ENCODE assay signal across 28 cellular contexts in the genomic region with DNA sequence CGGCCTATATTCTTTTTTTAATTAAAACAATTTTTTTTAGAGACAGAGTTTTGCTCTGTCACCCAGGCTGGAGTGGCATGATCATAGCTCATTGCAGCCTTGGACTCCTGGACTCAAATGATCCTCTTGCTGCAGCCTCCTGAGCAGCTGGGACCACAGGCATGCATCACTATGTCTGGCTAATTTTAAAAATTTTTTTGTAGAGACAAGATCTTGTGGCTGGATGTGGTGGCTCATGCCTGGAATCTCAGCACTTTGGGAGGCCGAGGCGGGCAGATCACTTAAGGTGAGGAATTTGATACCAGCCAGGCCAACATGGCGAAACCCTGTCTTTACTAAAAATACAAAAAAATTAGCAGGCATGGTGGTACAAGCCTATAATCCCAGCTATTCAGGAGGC.
"Had no signal": no experiment of that assay in that cellular context is flagged by ENCODE, and none has a peak within 500 bp of the region (broad histone marks: within the 10 kb centered on the region; RNA-seq: fewer than 3 reads in every experiment).

No MANE protein-coding gene starts in this region.

- DNase-seq: activated CD4-positive, alpha-beta memory T cell treated with anti-CD3 and anti-CD28 coated beads for 36 hours; activated CD4-positive, alpha-beta T cell treated with anti-CD3 and anti-CD28 coated beads for 36 hours; activated CD4-positive, alpha-beta T cell treated with anti-CD3 and anti-CD28 coated beads, Interleukin-2, amount 10 ng/mL, durations not matched to agents 24 days and 14 days; activated CD4-positive, CD25-positive, alpha-beta regulatory T cell; activated CD4-positive, CD25-positive, alpha-beta regulatory T cell treated with anti-CD3 and anti-CD28 coated beads, Interleukin-2, amount 50 U/mL, for 72 hours; activated CD8-positive, alpha-beta memory T cell treated with anti-CD3 and anti-CD28 coated beads, Interleukin-2, amount 10 ng/mL, durations not matched to agents 7 days and 5 days; activated CD8-positive, alpha-beta memory T cell treated with anti-CD3 and anti-CD28 coated beads, Interleukin-2, amount 50 U/mL, for 4 hours; activated CD8-positive, alpha-beta T cell treated with anti-CD3 and anti-CD28 coated beads, Interleukin-2, amount 10 ng/mL, durations not matched to agents 7 days and 5 days; activated effector memory CD4-positive, alpha-beta T cell treated with anti-CD3 and anti-CD28 coated beads, Interleukin-2, amount 50 U/mL, for 16 hours; activated naive CD4-positive, alpha-beta T cell treated with anti-CD3 and anti-CD28 coated beads for 36 hours; activated naive CD8-positive, alpha-beta T cell treated with anti-CD3 and anti-CD28 coated beads, Interleukin-2, amount 10 ng/mL, durations not matched to agents 7 days and 5 days; activated T-cell treated with anti-CD3 and anti-CD28 coated beads, Interleukin-2, amount 50 U/mL, for 1 hour; activated T-cell treated with anti-CD3 and anti-CD28 coated beads, Interleukin-2, amount 50 U/mL, for 48 hours; dorsolateral prefrontal cortex; effector CD4-positive, alpha-beta T cell; foreskin fibroblast; T-helper 2 cell had no signal

- H3K4me1 Mint-ChIP-seq: activated CD4-positive, alpha-beta T cell treated with anti-CD3 and anti-CD28 coated beads for 36 hours; activated CD4-positive, alpha-beta T cell treated with anti-CD3 and anti-CD28 coated beads, Interleukin-2, amount 10 ng/mL, durations not matched to agents 24 days and 14 days; activated CD8-positive, alpha-beta memory T cell treated with anti-CD3 and anti-CD28 coated beads, Interleukin-2, amount 10 ng/mL, durations not matched to agents 7 days and 5 days; activated naive CD4-positive, alpha-beta T cell treated with anti-CD3 and anti-CD28 coated beads, Interleukin-2, amount 50 U/mL, for 24 hours; activated naive CD8-positive, alpha-beta T cell treated with anti-CD3 and anti-CD28 coated beads, Interleukin-2, amount 10 ng/mL, durations not matched to agents 7 days and 5 days; brain; central memory CD8-positive, alpha-beta T cell had no signal

- H3K27me3 ChIP-seq: ascending aorta, breast epithelium, cardiac muscle cell had no signal

- H3K4me3 ChIP-seq: ascending aorta, breast epithelium, cardiac muscle cell, coronary artery, dorsolateral prefrontal cortex had no signal

- H3K9me3 ChIP-seq: ascending aorta, breast epithelium had no signal

- H3K27ac Mint-ChIP-seq: activated CD4-positive, alpha-beta memory T cell treated with anti-CD3 and anti-CD28 coated beads for 36 hours; activated CD4-positive, alpha-beta T cell treated with anti-CD3 and anti-CD28 coated beads for 36 hours; activated CD4-positive, alpha-beta T cell treated with anti-CD3 and anti-CD28 coated beads, Interleukin-2, amount 10 ng/mL, durations not matched to agents 24 days and 14 days; activated CD8-positive, alpha-beta memory T cell treated with anti-CD3 and anti-CD28 coated beads, Interleukin-2, amount 10 ng/mL, durations not matched to agents 7 days and 5 days; activated CD8-positive, alpha-beta T cell treated with anti-CD3 and anti-CD28 coated beads, Interleukin-2, amount 10 ng/mL, durations not matched to agents 7 days and 5 days; activated naive CD4-positive, alpha-beta T cell treated with anti-CD3 and anti-CD28 coated beads for 36 hours; activated naive CD4-positive, alpha-beta T cell treated with anti-CD3 and anti-CD28 coated beads, Interleukin-2, amount 50 U/mL, for 24 hours; activated naive CD8-positive, alpha-beta T cell treated with anti-CD3 and anti-CD28 coated beads, Interleukin-2, amount 10 ng/mL, durations not matched to agents 7 days and 5 days; activated T-helper 1 cell treated with anti-CD3 and anti-CD28 coated beads, Interleukin-12 subunit alpha, Interleukin-12 subunit beta, Interleukin-2, Interleukin-4 antibody, amounts not matched to agents 30 ng/mL and 10 ng/mL and 1 ng/mL, durations not matched to agents 14 hours and 24 hours and 36 hours; activated T-helper 2 cell treated with anti-CD3 and anti-CD28 coated beads, Interferon-gamma antibody, Interleukin-2, Interleukin-4, amounts not matched to agents 10 μg/mL and 5 μg/mL and 100 μg/mL, durations not matched to agents 14 hours and 24 hours and 36 hours; brain; dendritic cell treated with granulocyte-macrophage colony-stimulating factor and Interleukin-4, amounts not matched to agents 40 ng/mL and 50 ng/mL, for 4 days had no signal

- H3K36me3 ChIP-seq: ascending aorta, breast epithelium, cardiac muscle cell had no signal

- H3K27ac ChIP-seq: ascending aorta, breast epithelium, cardiac muscle cell, coronary artery, dorsolateral prefrontal cortex had no signal

- H3K9me3 Mint-ChIP-seq: activated CD4-positive, alpha-beta memory T cell treated with anti-CD3 and anti-CD28 coated beads for 36 hours; activated CD4-positive, alpha-beta T cell treated with anti-CD3 and anti-CD28 coated beads, Interleukin-2, amount 10 ng/mL, durations not matched to agents 24 days and 14 days; activated naive CD4-positive, alpha-beta T cell treated with anti-CD3 and anti-CD28 coated beads for 36 hours; activated naive CD4-positive, alpha-beta T cell treated with anti-CD3 and anti-CD28 coated beads, Interleukin-2, amount 50 U/mL, for 24 hours; activated naive CD8-positive, alpha-beta T cell treated with anti-CD3 and anti-CD28 coated beads, Interleukin-2, amount 10 ng/mL, durations not matched to agents 7 days and 5 days; activated T-helper 1 cell treated with anti-CD3 and anti-CD28 coated beads, Interleukin-12 subunit alpha, Interleukin-12 subunit beta, Interleukin-2, Interleukin-4 antibody, amounts not matched to agents 30 ng/mL and 10 ng/mL and 1 ng/mL, durations not matched to agents 14 hours and 24 hours and 36 hours; activated T-helper 2 cell treated with anti-CD3 and anti-CD28 coated beads, Interferon-gamma antibody, Interleukin-2, Interleukin-4, amounts not matched to agents 10 μg/mL and 5 μg/mL and 100 μg/mL, durations not matched to agents 14 hours and 24 hours and 36 hours; central memory CD8-positive, alpha-beta T cell; dendritic cell treated with granulocyte-macrophage colony-stimulating factor and Interleukin-4, amounts not matched to agents 40 ng/mL and 50 ng/mL, for 4 days had no signal

- H3K27me3 Mint-ChIP-seq: activated CD4-positive, alpha-beta T cell treated with anti-CD3 and anti-CD28 coated beads for 36 hours; activated naive CD4-positive, alpha-beta T cell treated with anti-CD3 and anti-CD28 coated beads, Interleukin-2, amount 50 U/mL, for 24 hours had no signal

- ATAC-seq: activated CD4-positive, alpha-beta T cell treated with anti-CD3 and anti-CD28 coated beads for 36 hours; activated CD8-positive, alpha-beta memory T cell treated with anti-CD3 and anti-CD28 coated beads, Interleukin-2, amount 10 ng/mL, durations not matched to agents 7 days and 5 days; activated CD8-positive, alpha-beta T cell treated with anti-CD3 and anti-CD28 coated beads, Interleukin-2, amount 10 ng/mL, durations not matched to agents 7 days and 5 days; esophagus mucosa had no signal

- H3K36me3 Mint-ChIP-seq: activated CD4-positive, alpha-beta memory T cell treated with anti-CD3 and anti-CD28 coated beads for 36 hours; activated CD8-positive, alpha-beta memory T cell treated with anti-CD3 and anti-CD28 coated beads, Interleukin-2, amount 10 ng/mL, durations not matched to agents 7 days and 5 days; activated naive CD4-positive, alpha-beta T cell treated with anti-CD3 and anti-CD28 coated beads, Interleukin-2, amount 50 U/mL, for 24 hours; activated naive CD8-positive, alpha-beta T cell treated with anti-CD3 and anti-CD28 coated beads, Interleukin-2, amount 10 ng/mL, durations not matched to agents 7 days and 5 days; brain had no signal

- H3K4me3 Mint-ChIP-seq: activated CD4-positive, alpha-beta memory T cell treated with anti-CD3 and anti-CD28 coated beads for 36 hours; activated CD4-positive, alpha-beta T cell treated with anti-CD3 and anti-CD28 coated beads for 36 hours; activated CD4-positive, alpha-beta T cell treated with anti-CD3 and anti-CD28 coated beads, Interleukin-2, amount 10 ng/mL, durations not matched to agents 24 days and 14 days; activated CD8-positive, alpha-beta memory T cell treated with anti-CD3 and anti-CD28 coated beads, Interleukin-2, amount 10 ng/mL, durations not matched to agents 7 days and 5 days; activated CD8-positive, alpha-beta T cell treated with anti-CD3 and anti-CD28 coated beads, Interleukin-2, amount 10 ng/mL, durations not matched to agents 7 days and 5 days; activated naive CD4-positive, alpha-beta T cell treated with anti-CD3 and anti-CD28 coated beads for 36 hours; activated naive CD4-positive, alpha-beta T cell treated with anti-CD3 and anti-CD28 coated beads, Interleukin-2, amount 50 U/mL, for 24 hours; activated naive CD8-positive, alpha-beta T cell treated with anti-CD3 and anti-CD28 coated beads, Interleukin-2, amount 10 ng/mL, durations not matched to agents 7 days and 5 days; activated T-helper 1 cell treated with anti-CD3 and anti-CD28 coated beads, Interleukin-12 subunit alpha, Interleukin-12 subunit beta, Interleukin-2, Interleukin-4 antibody, amounts not matched to agents 30 ng/mL and 10 ng/mL and 1 ng/mL, durations not matched to agents 14 hours and 24 hours and 36 hours; brain; central memory CD8-positive, alpha-beta T cell; dendritic cell treated with granulocyte-macrophage colony-stimulating factor and Interleukin-4, amounts not matched to agents 40 ng/mL and 50 ng/mL, for 4 days had no signal

- H3K4me1 ChIP-seq: ascending aorta, breast epithelium had no signal
